23 cellular contexts compared by ENCODE assay signal in the genomic region with DNA sequence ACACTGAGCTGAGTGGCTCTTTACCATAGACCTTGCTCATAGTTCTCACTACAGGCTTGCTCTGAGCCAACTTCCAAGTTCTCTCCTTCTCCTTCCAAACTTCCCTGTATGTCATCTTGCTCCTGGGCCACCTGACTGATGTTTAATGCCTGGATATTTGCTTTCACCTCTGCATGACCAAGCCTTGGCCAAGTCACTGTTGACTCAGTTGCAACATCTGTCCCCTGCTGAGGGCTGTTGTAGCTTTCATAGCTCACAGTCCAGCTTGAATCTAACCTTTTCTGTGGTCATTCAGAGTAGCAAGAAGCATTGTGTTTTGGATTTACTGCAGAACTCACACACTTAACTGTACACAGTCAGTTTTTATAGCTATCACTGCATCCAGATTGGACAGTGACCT.
DNase-seq lines count a peak whose midpoint lies in the region; ATAC-seq, FAIRE-seq and TF ChIP-seq lines count a peak whose summit lies in the region.
"Had no signal": no experiment of that assay in that cellular context is flagged by ENCODE, and none has a peak within 500 bp of the region (broad histone marks: within the 10 kb centered on the region; RNA-seq: fewer than 3 reads in every experiment).

No MANE protein-coding gene starts in this region.

- DNase-seq in A549 (ENCODE audit: low read depth in 1 of 2, low spot score in 1 of 2) (peak in 1 of 2 experiments; percentile 20), HuH-7 (ENCODE audit: low spot score) (peak; percentile 52), hepatocyte (ENCODE audit: low spot score) (peak; percentile 19), endothelial cell (ENCODE audit: low spot score) (no peak)
- DNase-seq: Caco-2; CD4-positive, CD25-positive, alpha-beta regulatory T cell; CD8-positive, alpha-beta T cell; DMS153; DMS79 treated with DMSO at 0.1 percent for 48 hours; GF-D8; GM23248; H7; HCEC 1CT had no signal

- H3K4me3 ChIP-seq in A549 (no peak overlapping the region), hepatocyte (no peak overlapping the region), liver (ENCODE audit: low read depth in 1 of 3, low read length in 3 of 3) (no peak overlapping the region)
- H3K4me3 ChIP-seq: BLaER1, GM23248 had no signal

- H3K4me1 ChIP-seq in A549 (peaks cover 8% of the 10 kb centered on the region; the same call in 1 of the 3 replicates), hepatocyte (ENCODE audit: insufficient read depth) (no peaks in the 10 kb centered on the region), liver (ENCODE audit: control insufficient read depth in 4 of 4, insufficient read depth in 4 of 4, low read length in 3 of 4) (peaks cover 0 to 11% (median 2%) of the 10 kb centered on the region in 4 donors)
- H3K4me1 ChIP-seq: BLaER1 had no signal

- H3K9ac ChIP-seq in liver (ENCODE audit: low read depth in 1 of 2, low read length in 2 of 2) = no peak overlapping the region
- H3K9ac ChIP-seq: BLaER1, GM23248 had no signal

- no peak overlapping the region for H2AFZ ChIP-seq in hepatocyte
- H2AFZ ChIP-seq: GM23248 had no signal

- H3K4me2 ChIP-seq in A549 = peak overlapping the region; percentile 4; the same call in 1 of the 3 replicates
- no peak overlapping the region for H3K4me2 ChIP-seq in hepatocyte
- H3K4me2 ChIP-seq: BLaER1 had no signal

- TF ChIP-seq EP300 in A549 (IDR thresholded peaks at IDR 0.05) = no peak

- CTCF ChIA-PET in A549 (lab: Yijun Ruan, JAX) = interaction anchor here (0.6 kb wide), 1 partner anchor 131 kb away, joined by 3 read pairs; no protein-coding TSS in a partner anchor

- H3K36me3 Mint-ChIP-seq in endothelial cell (ENCODE audit: low read depth, unreplicated experiment) = peaks cover 13% of the 10 kb centered on the region
- H3K36me3 Mint-ChIP-seq: CD4-positive, CD25-positive, alpha-beta regulatory T cell; CD8-positive, alpha-beta T cell had no signal

- H3K27ac ChIP-seq in A549 = no peak overlapping the region
- no peak overlapping the region for H3K27ac ChIP-seq in hepatocyte
- no peak overlapping the region for H3K27ac ChIP-seq in liver (ENCODE audit: low read depth in 1 of 2, low read length in 2 of 2)
- H3K27ac ChIP-seq: BLaER1, C4-2B, GM23248 had no signal

- peaks cover 15% of the 10 kb centered on the region for H3K4me1 Mint-ChIP-seq in endothelial cell (ENCODE audit: unreplicated experiment)
- H3K4me1 Mint-ChIP-seq: B cell; CD4-positive, CD25-positive, alpha-beta regulatory T cell had no signal

- H3K79me2 ChIP-seq in hepatocyte = no peaks in the 10 kb centered on the region

- no peaks in the 10 kb centered on the region for H3K27me3 Mint-ChIP-seq in endothelial cell (ENCODE audit: unreplicated experiment)
- H3K27me3 Mint-ChIP-seq: CD4-positive, CD25-positive, alpha-beta regulatory T cell had no signal

- TF ChIP-seq POLR2A in A549 (IDR thresholded peaks at IDR 0.05; ENCODE audit: low read length) = no peak

- H3K27ac Mint-ChIP-seq in endothelial cell (ENCODE audit: unreplicated experiment) = no peak overlapping the region
- H3K27ac Mint-ChIP-seq: B cell; CD4-positive, CD25-positive, alpha-beta regulatory T cell; CD8-positive, alpha-beta T cell had no signal

- no peaks in the 10 kb centered on the region for H3K9me2 ChIP-seq in hepatocyte (replicated peaks; ENCODE audit: insufficient read depth)

- H3K27me3 ChIP-seq in hepatocyte (no peaks in the 10 kb centered on the region), liver (ENCODE audit: control insufficient read depth in 4 of 4, insufficient read depth in 4 of 4, low read length in 3 of 4) (no peaks in the 10 kb centered on the region)
- H3K27me3 ChIP-seq: BLaER1 had no signal

- POLR2A ChIA-PET in A549 (lab: Yijun Ruan, JAX) = no interaction called here

- H3K4me3 Mint-ChIP-seq in endothelial cell (ENCODE audit: unreplicated experiment) = no peak overlapping the region
- H3K4me3 Mint-ChIP-seq: B cell; CD4-positive, CD25-positive, alpha-beta regulatory T cell; CD8-positive, alpha-beta T cell had no signal

- H3K36me3 ChIP-seq in hepatocyte (replicated peaks; ENCODE audit: insufficient read depth, low read depth) (no peaks in the 10 kb centered on the region), liver (ENCODE audit: control insufficient read depth in 4 of 4, insufficient read depth in 3 of 4, low read depth in 1 of 4, low read length in 3 of 4) (no peaks in the 10 kb centered on the region)
- H3K36me3 ChIP-seq: BLaER1 had no signal

- H3K9me3 Mint-ChIP-seq in endothelial cell (ENCODE audit: unreplicated experiment) = no peaks in the 10 kb centered on the region
- H3K9me3 Mint-ChIP-seq: CD4-positive, CD25-positive, alpha-beta regulatory T cell; CD8-positive, alpha-beta T cell had no signal

- TF ChIP-seq CTCF in A549 (IDR thresholded peaks at IDR 0.05) (no peak), hepatocyte (IDR thresholded peaks at IDR 0.05; ENCODE audit: poor library complexity) (no peak), liver (IDR thresholded peaks at IDR 0.05; ENCODE audit: low read depth, low read length, missing input control) (no peak), endothelial cell (IDR thresholded peaks at IDR 0.05; ENCODE audit: unreplicated experiment) (no peak)

- H4K20me1 ChIP-seq in hepatocyte (ENCODE audit: insufficient read depth, poor library complexity, severe bottlenecking) = no peaks in the 10 kb centered on the region
- H4K20me1 ChIP-seq: BLaER1 had no signal

- TF ChIP-seq RAD21 in A549 (conservative IDR thresholded peaks at IDR 0.05 in 1 of 2, IDR thresholded peaks at IDR 0.05 in 1 of 2) (no peak), liver (IDR thresholded peaks at IDR 0.05) (peak; percentile 45 to 55)

- ATAC-seq in A549 = peak in 1 of 2 experiments; percentile 24; a peak in 1 of 6 replicates
- ATAC-seq in GM21390 (IDR thresholded peaks at IDR 0.05; ENCODE audit: unreplicated experiment) = no peak
- ATAC-seq in GM18909 (IDR thresholded peaks at IDR 0.05; ENCODE audit: poor library complexity, unreplicated experiment) = no peak
- no peak for ATAC-seq in HG03139 (IDR thresholded peaks at IDR 0.05; ENCODE audit: unreplicated experiment)
- ATAC-seq: CD8-positive, alpha-beta T cell had no signal

- H3K9me3 ChIP-seq in A549 = no peaks in the 10 kb centered on the region
- no peaks in the 10 kb centered on the region for H3K9me3 ChIP-seq in hepatocyte (ENCODE audit: low read depth)
- H3K9me3 ChIP-seq in liver (ENCODE audit: control insufficient read depth in 4 of 4, low read length in 3 of 4) = no peaks in the 10 kb centered on the region
- H3K9me3 ChIP-seq: BLaER1, Caco-2 had no signal

- FAIRE-seq in A549 (lab: Jason Lieb, UNC) = no peak
- FAIRE-seq: GM12891, GM18507, H1 had no signal

TF ChIP-seq in A549, 52 proteins besides CTCF, POLR2A, EP300 and RAD21 (continues in another document):
- TF ChIP-seq TFCP2L1 (CRISPR knock-in tag; IDR thresholded peaks at IDR 0.05) = no peak
- TF ChIP-seq, protein P1, sequence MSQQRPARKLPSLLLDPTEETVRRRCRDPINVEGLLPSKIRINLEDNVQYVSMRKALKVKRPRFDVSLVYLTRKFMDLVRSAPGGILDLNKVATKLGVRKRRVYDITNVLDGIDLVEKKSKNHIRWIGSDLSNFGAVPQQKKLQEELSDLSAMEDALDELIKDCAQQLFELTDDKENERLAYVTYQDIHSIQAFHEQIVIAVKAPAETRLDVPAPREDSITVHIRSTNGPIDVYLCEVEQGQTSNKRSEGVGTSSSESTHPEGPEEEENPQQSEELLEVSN (IDR thresholded peaks at IDR 0.05; ENCODE audit: borderline replicate concordance, low read depth) = no peak
- no peak for TF ChIP-seq EHMT2 (IDR thresholded peaks at IDR 0.05; ENCODE audit: low read depth)
- TF ChIP-seq FOXS1 (CRISPR knock-in tag; IDR thresholded peaks at IDR 0.05) = no peak

TF ChIP-seq in liver, 16 proteins besides CTCF, POLR2A, EP300 and RAD21 (continues in another document):
- TF ChIP-seq, protein P2, sequence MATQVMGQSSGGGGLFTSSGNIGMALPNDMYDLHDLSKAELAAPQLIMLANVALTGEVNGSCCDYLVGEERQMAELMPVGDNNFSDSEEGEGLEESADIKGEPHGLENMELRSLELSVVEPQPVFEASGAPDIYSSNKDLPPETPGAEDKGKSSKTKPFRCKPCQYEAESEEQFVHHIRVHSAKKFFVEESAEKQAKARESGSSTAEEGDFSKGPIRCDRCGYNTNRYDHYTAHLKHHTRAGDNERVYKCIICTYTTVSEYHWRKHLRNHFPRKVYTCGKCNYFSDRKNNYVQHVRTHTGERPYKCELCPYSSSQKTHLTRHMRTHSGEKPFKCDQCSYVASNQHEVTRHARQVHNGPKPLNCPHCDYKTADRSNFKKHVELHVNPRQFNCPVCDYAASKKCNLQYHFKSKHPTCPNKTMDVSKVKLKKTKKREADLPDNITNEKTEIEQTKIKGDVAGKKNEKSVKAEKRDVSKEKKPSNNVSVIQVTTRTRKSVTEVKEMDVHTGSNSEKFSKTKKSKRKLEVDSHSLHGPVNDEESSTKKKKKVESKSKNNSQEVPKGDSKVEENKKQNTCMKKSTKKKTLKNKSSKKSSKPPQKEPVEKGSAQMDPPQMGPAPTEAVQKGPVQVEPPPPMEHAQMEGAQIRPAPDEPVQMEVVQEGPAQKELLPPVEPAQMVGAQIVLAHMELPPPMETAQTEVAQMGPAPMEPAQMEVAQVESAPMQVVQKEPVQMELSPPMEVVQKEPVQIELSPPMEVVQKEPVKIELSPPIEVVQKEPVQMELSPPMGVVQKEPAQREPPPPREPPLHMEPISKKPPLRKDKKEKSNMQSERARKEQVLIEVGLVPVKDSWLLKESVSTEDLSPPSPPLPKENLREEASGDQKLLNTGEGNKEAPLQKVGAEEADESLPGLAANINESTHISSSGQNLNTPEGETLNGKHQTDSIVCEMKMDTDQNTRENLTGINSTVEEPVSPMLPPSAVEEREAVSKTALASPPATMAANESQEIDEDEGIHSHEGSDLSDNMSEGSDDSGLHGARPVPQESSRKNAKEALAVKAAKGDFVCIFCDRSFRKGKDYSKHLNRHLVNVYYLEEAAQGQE (IDR thresholded peaks at IDR 0.05) = peak; percentile 89
- TF ChIP-seq, protein P3, sequence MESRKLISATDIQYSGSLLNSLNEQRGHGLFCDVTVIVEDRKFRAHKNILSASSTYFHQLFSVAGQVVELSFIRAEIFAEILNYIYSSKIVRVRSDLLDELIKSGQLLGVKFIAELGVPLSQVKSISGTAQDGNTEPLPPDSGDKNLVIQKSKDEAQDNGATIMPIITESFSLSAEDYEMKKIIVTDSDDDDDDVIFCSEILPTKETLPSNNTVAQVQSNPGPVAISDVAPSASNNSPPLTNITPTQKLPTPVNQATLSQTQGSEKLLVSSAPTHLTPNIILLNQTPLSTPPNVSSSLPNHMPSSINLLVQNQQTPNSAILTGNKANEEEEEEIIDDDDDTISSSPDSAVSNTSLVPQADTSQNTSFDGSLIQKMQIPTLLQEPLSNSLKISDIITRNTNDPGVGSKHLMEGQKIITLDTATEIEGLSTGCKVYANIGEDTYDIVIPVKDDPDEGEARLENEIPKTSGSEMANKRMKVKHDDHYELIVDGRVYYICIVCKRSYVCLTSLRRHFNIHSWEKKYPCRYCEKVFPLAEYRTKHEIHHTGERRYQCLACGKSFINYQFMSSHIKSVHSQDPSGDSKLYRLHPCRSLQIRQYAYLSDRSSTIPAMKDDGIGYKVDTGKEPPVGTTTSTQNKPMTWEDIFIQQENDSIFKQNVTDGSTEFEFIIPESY (IDR thresholded peaks at IDR 0.05) = no peak
- TF ChIP-seq HNF4G (IDR thresholded peaks at IDR 0.05) = peak; percentile 59
- TF ChIP-seq TAF1 (conservative IDR thresholded peaks at IDR 0.05) = no peak
- peak; percentile 96 for TF ChIP-seq FOXA2 (IDR thresholded peaks at IDR 0.05)
- TF ChIP-seq HNF4A (conservative IDR thresholded peaks at IDR 0.05) = peak; percentile 86 to 92
